ENCODE assay signal across 9 cellular contexts in the genomic region with DNA sequence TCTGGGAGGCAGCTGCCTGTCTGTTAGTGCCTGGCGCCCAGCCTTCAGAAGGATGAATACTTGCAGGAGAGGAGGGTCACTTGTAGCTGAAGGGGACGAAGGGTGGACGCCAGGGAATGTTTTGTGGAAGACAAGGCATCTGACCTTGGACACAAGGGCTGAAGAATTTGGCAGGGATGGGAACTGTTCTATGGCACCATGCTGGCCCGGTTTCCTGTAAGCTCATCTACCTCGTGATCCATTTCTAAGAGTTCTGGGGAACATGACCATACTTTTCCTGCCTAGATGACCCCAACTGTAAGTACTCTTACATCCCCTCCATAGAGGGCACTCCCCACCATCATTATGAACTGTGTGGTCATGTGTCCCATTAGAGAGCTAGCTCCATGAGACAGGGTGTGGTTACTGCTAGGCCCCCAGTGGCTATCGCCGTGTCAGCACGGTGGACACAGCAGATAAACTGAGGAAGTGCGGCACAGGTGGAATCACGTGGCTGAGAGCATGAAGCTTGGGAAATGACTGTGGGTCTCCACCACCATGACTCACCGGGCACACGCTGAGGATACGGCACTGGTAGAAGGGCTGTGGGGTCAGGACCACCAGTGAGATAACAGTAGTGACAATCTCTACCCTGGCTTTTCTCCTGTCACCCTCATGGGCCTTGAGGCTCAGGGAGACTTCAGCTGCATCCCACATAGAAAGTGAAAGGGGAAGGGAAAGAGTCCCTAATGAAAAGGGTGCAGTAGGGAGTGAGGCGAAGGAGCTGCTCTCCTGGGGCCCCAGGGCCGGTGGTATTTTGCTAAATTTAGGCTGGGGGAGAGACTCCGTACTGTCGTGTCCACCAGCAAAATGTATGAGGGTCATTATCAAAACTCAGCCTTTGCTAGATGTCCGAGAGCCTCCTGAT.
DNase-seq lines count a peak whose midpoint lies in the region; ATAC-seq, FAIRE-seq and TF ChIP-seq lines count a peak whose summit lies in the region.
"Had no signal": no experiment of that assay in that cellular context is flagged by ENCODE, and none has a peak within 500 bp of the region (broad histone marks: within the 10 kb centered on the region; RNA-seq: fewer than 3 reads in every experiment).

No MANE protein-coding gene starts in this region.

- H3K27ac ChIP-seq in mesodermal cell (ENCODE audit: low read depth, low read length, severe bottlenecking) (peak overlapping the region; percentile 44), aorta (ENCODE audit: low read depth in 1 of 2, low read length in 2 of 2) (peak overlapping the region in 1 of 2 donors; percentile 58)

- DNase-seq in GM12865 (ENCODE audit: low read depth): peak; percentile 39
- DNase-seq in MV-4-11 (lab: John Stamatoyannopoulos, UW): peak; percentile 66
- DNase-seq in aorta: no peak
- no peak for DNase-seq in activated gamma-delta T cell treated with Interleukin-2 at 50 U/mL for 16 hours
- no peak for DNase-seq in D721Med (ENCODE audit: insufficient read length, low spot score)
- no peak for DNase-seq in BE2C

- intact Hi-C loops in aorta (cut with DNase I): no loop called here

- TF ChIP-seq CTCF in GM12865 (IDR thresholded peaks at IDR 0.05; ENCODE audit: insufficient read depth, low read depth, low read length, missing control alignments) (no peak), D721Med (IDR thresholded peaks at IDR 0.05; ENCODE audit: insufficient read depth, missing control alignments) (no peak), BE2C (IDR thresholded peaks at IDR 0.05; ENCODE audit: low read depth, low read length) (no peak)

- H3K4me1 ChIP-seq in mesodermal cell (ENCODE audit: control insufficient read depth, insufficient read depth, low read length, poor library complexity, severe bottlenecking) (no peaks in the 10 kb centered on the region), aorta (ENCODE audit: control insufficient read depth in 1 of 2, insufficient read depth in 2 of 2, low read length in 2 of 2) (peaks cover 0 to 3% of the 10 kb centered on the region in 2 donors), BE2C (no peaks in the 10 kb centered on the region)

- H3K27me3 ChIP-seq in aorta (ENCODE audit: control insufficient read depth in 1 of 2, insufficient read depth in 2 of 2, low read length in 1 of 2): no peaks in the 10 kb centered on the region
- H3K27me3 ChIP-seq in BE2C: no peaks in the 10 kb centered on the region

- 93 to 95% methylated on average over 15 to 18 of the region's 18 CpGs for WGBS in mesodermal cell (ENCODE audit: insufficient coverage in 2 of 2), 2 experiments
- 58 to 67% methylated on average over 18 of the region's 18 CpGs for WGBS in aorta, 2 donors

- no peaks in the 10 kb centered on the region for H3K9me3 ChIP-seq in mesodermal cell (ENCODE audit: control insufficient read depth, low read length)
- no peaks in the 10 kb centered on the region for H3K9me3 ChIP-seq in aorta (ENCODE audit: control insufficient read depth, low read length)
- no peaks in the 10 kb centered on the region for H3K9me3 ChIP-seq in BE2C

- H3K4me3 ChIP-seq in GM12865 (ENCODE audit: low read depth, low read length): peak overlapping the region; percentile 47
- H3K4me3 ChIP-seq in mesodermal cell (ENCODE audit: extremely low read depth, insufficient read depth, low read length, poor library complexity, severe bottlenecking): no peak overlapping the region
- no peak overlapping the region for H3K4me3 ChIP-seq in aorta (ENCODE audit: low read length in 2 of 2)
- no peak overlapping the region for H3K4me3 ChIP-seq in BE2C (ENCODE audit: low read depth, low read length)

- no peak for FAIRE-seq in D721Med (lab: Jason Lieb, UNC)

- ATAC-seq in GM21528 (IDR thresholded peaks at IDR 0.05; ENCODE audit: low FRiP score, unreplicated experiment): peak; percentile 50
- no peak for ATAC-seq in aorta (ENCODE audit: low FRiP score)
- ATAC-seq: HCT116 had no signal

- H3K36me3 ChIP-seq in mesodermal cell (ENCODE audit: control insufficient read depth, insufficient read depth, low read length) (peaks cover 26% of the 10 kb centered on the region), aorta (ENCODE audit: control insufficient read depth in 1 of 2, insufficient read depth in 2 of 2, low read length in 1 of 2) (peaks cover 3 to 4% of the 10 kb centered on the region in 2 donors), BE2C (peaks cover 4% of the 10 kb centered on the region)

Comparison
In these comparisons a context has a peak if more than half of its experiments do, and no peak if none do; other contexts are left out.
1. DNase-seq: peak in GM12865 (single experiment) and MV-4-11 (single experiment); none in aorta (0 of 2), activated gamma-delta T cell treated with Interleukin-2 at 50 U/mL for 16 hours (single experiment), D721Med (single experiment) and BE2C (single experiment).